In genomic region chr5:166724284-166724683, GRCh38 we compare ENCODE assay signal across 19 cellular contexts.
"Had no signal": no experiment of that assay in that cellular context is flagged by ENCODE, and none has a peak within 500 bp of the region (broad histone marks: within the 10 kb centered on the region; RNA-seq: fewer than 3 reads in every experiment).

No MANE protein-coding gene starts in this region.

- H3K36me3 Mint-ChIP-seq: activated naive CD4-positive, alpha-beta T cell treated with anti-CD3 and anti-CD28 coated beads, Interleukin-2, amount 10 ng/mL, durations not matched to agents 7 days and 5 days; mesothelial cell of epicardium; naive B cell had no signal

- ATAC-seq: activated T-helper 17 cell treated with anti-CD3 and anti-CD28 coated beads, Interleukin-2, amount 50 U/mL, for 72 hours; gastrocnemius medialis; stimulated activated naive CD8-positive, alpha-beta T cell treated with anti-CD3 and anti-CD28 coated beads, Interleukin-15, amount 100 ng/mL, for 72 hours had no signal

- FAIRE-seq: endothelial cell of umbilical vein, kidney, TTC549 had no signal

- DNase-seq: activated B cell treated with CpG ODN at 0.5 μM for 24 hours; activated CD4-positive, alpha-beta T cell treated with anti-CD3 and anti-CD28 coated beads, Interleukin-2, amount 10 ng/mL, durations not matched to agents 7 days and 5 days; activated naive CD4-positive, alpha-beta T cell treated with anti-CD3 and anti-CD28 coated beads, Interleukin-2, amount 10 ng/mL, durations not matched to agents 7 days and 5 days; activated T-cell treated with anti-CD3 and anti-CD28 coated beads for 4 hours; central memory CD4-positive, alpha-beta T cell; effector CD4-positive, alpha-beta T cell; gastrocnemius medialis; kidney; naive B cell; stimulated activated CD4-positive, alpha-beta T cell treated with anti-CD3 and anti-CD28 coated beads, Interleukin-15, amount 100 ng/mL, for 24 hours; stimulated activated CD4-positive, alpha-beta T cell treated with anti-CD3 and anti-CD28 coated beads, Interleukin-4, amount 100 ng/mL, for 24 hours; stimulated activated naive CD8-positive, alpha-beta T cell treated with anti-CD3 and anti-CD28 coated beads, Interleukin-15, amount 100 ng/mL, for 72 hours; testis had no signal

- H3K4me3 ChIP-seq: coronary artery, gastrocnemius medialis, testis had no signal

- H3K36me3 ChIP-seq: gastrocnemius medialis had no signal

- H3K27me3 Mint-ChIP-seq: activated B cell treated with CpG ODN at 0.5 μM for 24 hours; activated CD4-positive, alpha-beta T cell treated with anti-CD3 and anti-CD28 coated beads, Interleukin-2, amount 10 ng/mL, durations not matched to agents 7 days and 5 days; activated naive CD4-positive, alpha-beta T cell treated with anti-CD3 and anti-CD28 coated beads, Interleukin-2, amount 10 ng/mL, durations not matched to agents 7 days and 5 days; activated T-helper 17 cell treated with anti-CD3 and anti-CD28 coated beads, Interleukin-2, amount 50 U/mL, for 72 hours; naive B cell; stimulated activated naive CD8-positive, alpha-beta T cell treated with anti-CD3 and anti-CD28 coated beads, Interleukin-15, amount 100 ng/mL, for 72 hours had no signal

- H3K79me2 ChIP-seq: parathyroid adenoma had no signal

- H3K4me1 ChIP-seq: gastrocnemius medialis, parathyroid adenoma, testis had no signal

- H3K9me3 Mint-ChIP-seq: activated B cell treated with CpG ODN at 0.5 μM for 24 hours had no signal

- H3K4me3 Mint-ChIP-seq: activated B cell treated with CpG ODN at 0.5 μM for 24 hours; activated CD4-positive, alpha-beta T cell treated with anti-CD3 and anti-CD28 coated beads, Interleukin-2, amount 10 ng/mL, durations not matched to agents 7 days and 5 days; activated naive CD4-positive, alpha-beta T cell treated with anti-CD3 and anti-CD28 coated beads, Interleukin-2, amount 10 ng/mL, durations not matched to agents 7 days and 5 days; activated T-helper 17 cell treated with anti-CD3 and anti-CD28 coated beads, Interleukin-2, amount 50 U/mL, for 72 hours; mesothelial cell of epicardium; naive B cell; stimulated activated naive CD8-positive, alpha-beta T cell treated with anti-CD3 and anti-CD28 coated beads, Interleukin-15, amount 100 ng/mL, for 72 hours had no signal

- H2AFZ ChIP-seq: parathyroid adenoma had no signal

- H3K4me1 Mint-ChIP-seq: activated B cell treated with CpG ODN at 0.5 μM for 24 hours; activated CD4-positive, alpha-beta T cell treated with anti-CD3 and anti-CD28 coated beads, Interleukin-2, amount 10 ng/mL, durations not matched to agents 7 days and 5 days; activated naive CD4-positive, alpha-beta T cell treated with anti-CD3 and anti-CD28 coated beads, Interleukin-2, amount 10 ng/mL, durations not matched to agents 7 days and 5 days; activated T-helper 17 cell treated with anti-CD3 and anti-CD28 coated beads, Interleukin-2, amount 50 U/mL, for 72 hours; naive B cell; stimulated activated naive CD8-positive, alpha-beta T cell treated with anti-CD3 and anti-CD28 coated beads, Interleukin-15, amount 100 ng/mL, for 72 hours had no signal

- H3K27me3 ChIP-seq: gastrocnemius medialis, testis had no signal

- H3K27ac Mint-ChIP-seq: activated B cell treated with CpG ODN at 0.5 μM for 24 hours; activated CD4-positive, alpha-beta T cell treated with anti-CD3 and anti-CD28 coated beads, Interleukin-2, amount 10 ng/mL, durations not matched to agents 7 days and 5 days; activated naive CD4-positive, alpha-beta T cell treated with anti-CD3 and anti-CD28 coated beads, Interleukin-2, amount 10 ng/mL, durations not matched to agents 7 days and 5 days; activated T-helper 17 cell treated with anti-CD3 and anti-CD28 coated beads, Interleukin-2, amount 50 U/mL, for 72 hours; mesothelial cell of epicardium; naive B cell; stimulated activated naive CD8-positive, alpha-beta T cell treated with anti-CD3 and anti-CD28 coated beads, Interleukin-15, amount 100 ng/mL, for 72 hours had no signal

- H3K9me3 ChIP-seq: gastrocnemius medialis, testis had no signal

- H3K27ac ChIP-seq: coronary artery, gastrocnemius medialis, parathyroid adenoma, testis had no signal
